In the genomic region with DNA sequence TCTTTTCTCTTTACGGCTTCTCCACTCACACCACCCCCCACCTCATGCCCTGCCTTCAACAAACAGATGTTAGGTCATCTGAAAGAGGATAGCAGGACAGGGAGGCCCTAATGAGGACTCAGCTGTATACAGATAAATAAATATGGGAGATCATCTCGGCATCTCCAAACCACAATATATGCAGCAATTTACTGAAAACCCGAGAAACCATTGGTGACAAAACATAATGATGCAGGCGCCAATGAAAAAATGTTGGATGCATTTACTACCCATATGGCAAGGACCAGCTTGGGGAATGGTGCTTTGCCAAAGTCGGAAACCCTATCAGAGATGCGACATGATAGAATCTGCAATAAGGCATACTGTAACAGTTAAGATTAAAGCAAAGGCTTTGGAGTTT, we compare ENCODE assay signal across 1 cellular context.
A peak's percentile ranks its signal among the peaks of the same experiment; 100 is the strongest.
TF ChIP-seq lines count a peak whose summit lies in the region.

No MANE protein-coding gene starts in this region.

TF ChIP-seq in HEK293, 187 proteins besides CTCF, POLR2A, EP300 and RAD21 (continued from another document):
- TF ChIP-seq, protein P1, sequence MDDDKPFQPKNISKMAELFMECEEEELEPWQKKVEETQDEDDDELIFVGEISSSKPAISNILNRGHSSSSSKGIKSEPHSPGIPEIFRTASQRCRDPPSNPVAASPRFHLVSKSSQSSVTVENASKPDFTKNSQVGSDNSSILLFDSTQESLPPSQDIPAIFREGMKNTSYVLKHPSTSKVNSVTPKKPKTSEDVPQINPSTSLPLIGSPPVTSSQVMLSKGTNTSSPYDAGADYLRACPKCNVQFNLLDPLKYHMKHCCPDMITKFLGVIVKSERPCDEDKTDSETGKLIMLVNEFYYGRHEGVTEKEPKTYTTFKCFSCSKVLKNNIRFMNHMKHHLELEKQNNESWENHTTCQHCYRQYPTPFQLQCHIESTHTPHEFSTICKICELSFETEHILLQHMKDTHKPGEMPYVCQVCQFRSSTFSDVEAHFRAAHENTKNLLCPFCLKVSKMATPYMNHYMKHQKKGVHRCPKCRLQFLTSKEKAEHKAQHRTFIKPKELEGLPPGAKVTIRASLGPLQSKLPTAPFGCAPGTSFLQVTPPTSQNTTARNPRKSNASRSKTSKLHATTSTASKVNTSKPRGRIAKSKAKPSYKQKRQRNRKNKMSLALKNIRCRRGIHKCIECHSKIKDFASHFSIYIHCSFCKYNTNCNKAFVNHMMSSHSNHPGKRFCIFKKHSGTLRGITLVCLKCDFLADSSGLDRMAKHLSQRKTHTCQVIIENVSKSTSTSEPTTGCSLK (tag by site-specific recombination; IDR thresholded peaks at IDR 0.05): no peak
- TF ChIP-seq ZNF350 (tag by site-specific recombination; IDR thresholded peaks at IDR 0.05) (no peak), ZNF585B (tag by site-specific recombination; IDR thresholded peaks at IDR 0.05) (peak; percentile 56)
